In the genomic region with DNA sequence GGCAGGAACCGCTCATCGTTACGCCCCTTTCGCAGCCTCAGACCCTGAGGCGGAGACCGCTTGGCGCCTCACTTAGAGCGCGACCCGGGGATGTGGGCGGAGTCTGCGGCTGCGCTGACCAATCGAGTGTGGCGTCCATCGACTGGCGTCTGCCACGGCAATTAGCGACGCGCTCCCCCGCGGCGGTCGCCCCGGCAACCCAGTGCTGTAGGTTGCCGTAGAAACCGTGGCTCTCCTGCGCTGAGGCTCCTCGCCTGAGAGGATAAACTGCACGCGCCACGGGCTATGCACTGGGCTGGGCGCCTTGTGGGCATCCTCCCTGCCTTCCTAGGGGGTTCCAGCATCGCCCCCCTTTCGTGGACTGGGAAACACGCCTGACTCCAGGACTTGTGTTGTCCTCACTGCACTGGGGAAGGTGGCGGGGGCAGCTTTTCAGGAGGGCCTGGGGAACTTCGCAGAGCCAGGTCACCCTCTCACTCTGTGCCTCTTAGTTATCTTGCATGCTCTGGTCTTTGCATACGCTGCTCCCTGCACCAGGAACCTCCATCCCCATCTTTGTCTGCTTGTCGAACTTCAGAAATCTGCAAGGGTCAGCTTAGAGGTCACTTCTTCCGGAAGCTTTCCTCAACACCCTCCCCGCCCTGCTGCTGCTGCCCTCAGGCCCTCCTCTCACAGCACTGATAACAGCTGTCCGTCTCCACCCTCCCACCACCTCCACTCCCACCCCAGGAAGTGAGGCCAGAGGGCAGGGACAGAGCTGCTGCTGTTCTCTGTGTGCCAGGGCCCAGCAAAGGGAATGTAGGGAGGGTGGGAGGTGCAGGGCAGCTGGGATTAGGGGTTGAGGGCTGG, we compare ENCODE assay signal across 8 cellular contexts. TPM values are rescaled to one million over a fixed set of nuclear protein-coding genes. Genes with fewer than 3 reads are reported as not detected.
DNase-seq lines count a peak whose midpoint lies in the region; ATAC-seq and TF ChIP-seq lines count a peak whose summit lies in the region.

No MANE protein-coding gene starts in this region.

- H3K27me3 Mint-ChIP-seq in activated T-helper 1 cell treated with anti-CD3 and anti-CD28 coated beads, Interleukin-12 subunit alpha, Interleukin-12 subunit beta, Interleukin-2, Interleukin-4 antibody, amounts not matched to agents 30 ng/mL and 10 ng/mL and 1 ng/mL, durations not matched to agents 14 hours and 24 hours and 36 hours (ENCODE audit: insufficient read depth) = peaks cover 5% of the 10 kb centered on the region
- H3K27me3 Mint-ChIP-seq in naive B cell = peaks cover 0 to 13% (median 0%) of the 10 kb centered on the region in 3 donors

- peak; percentile 99 for DNase-seq in COLO829 (ENCODE audit: low spot score)
- peak; percentile 75 for DNase-seq in activated T-helper 1 cell treated with anti-CD3 and anti-CD28 coated beads, Interleukin-12 subunit alpha, Interleukin-12 subunit beta, Interleukin-2, Interleukin-4 antibody, amounts not matched to agents 30 ng/mL and 10 ng/mL and 1 ng/mL, durations not matched to agents 14 hours and 24 hours and 36 hours (ENCODE audit: low spot score)
- peak; percentile 89 for DNase-seq in fibroblast of gingiva (ENCODE audit: low read depth)
- peak; percentile 87 for DNase-seq in naive B cell
- DNase-seq in stimulated activated CD8-positive, alpha-beta memory T cell treated with anti-CD3 and anti-CD28 coated beads, Interleukin-7, amount 100 ng/mL, for 48 hours (ENCODE audit: extremely low read depth in 1 of 2, low read depth in 1 of 2) = peak; percentile 88 to 89

- intact Hi-C loops in activated T-helper 1 cell treated with anti-CD3 and anti-CD28 coated beads, Interleukin-12 subunit alpha, Interleukin-12 subunit beta, Interleukin-2, Interleukin-4 antibody, amounts not matched to agents 30 ng/mL and 10 ng/mL and 1 ng/mL, durations not matched to agents 14 hours and 24 hours and 36 hours (cut with micrococcal nuclease) = loop anchor here (1.0 kb wide), 3 partner anchors 12 to 32 kb away; a partner anchor contains a TSS

- peak; percentile 76 for ATAC-seq in GM21447 (IDR thresholded peaks at IDR 0.05; ENCODE audit: unreplicated experiment)
- peak; percentile 93 for ATAC-seq in naive B cell (ENCODE audit: low read depth in 2 of 2)

- peaks cover 15% of the 10 kb centered on the region for H3K4me1 Mint-ChIP-seq in activated T-helper 1 cell treated with anti-CD3 and anti-CD28 coated beads, Interleukin-12 subunit alpha, Interleukin-12 subunit beta, Interleukin-2, Interleukin-4 antibody, amounts not matched to agents 30 ng/mL and 10 ng/mL and 1 ng/mL, durations not matched to agents 14 hours and 24 hours and 36 hours (ENCODE audit: low read depth)
- peaks cover 16 to 31% (median 23%) of the 10 kb centered on the region in 3 donors for H3K4me1 Mint-ChIP-seq in naive B cell

- H3K4me3 Mint-ChIP-seq in activated T-helper 1 cell treated with anti-CD3 and anti-CD28 coated beads, Interleukin-12 subunit alpha, Interleukin-12 subunit beta, Interleukin-2, Interleukin-4 antibody, amounts not matched to agents 30 ng/mL and 10 ng/mL and 1 ng/mL, durations not matched to agents 14 hours and 24 hours and 36 hours = peak overlapping the region; percentile 67
- H3K4me3 Mint-ChIP-seq in naive B cell = peak overlapping the region; percentile 71 to 95 (median 91)

- H3K36me3 Mint-ChIP-seq in activated T-helper 1 cell treated with anti-CD3 and anti-CD28 coated beads, Interleukin-12 subunit alpha, Interleukin-12 subunit beta, Interleukin-2, Interleukin-4 antibody, amounts not matched to agents 30 ng/mL and 10 ng/mL and 1 ng/mL, durations not matched to agents 14 hours and 24 hours and 36 hours (ENCODE audit: low read depth) = no peaks in the 10 kb centered on the region
- no peaks in the 10 kb centered on the region for H3K36me3 Mint-ChIP-seq in naive B cell

- peak overlapping the region; percentile 63 for H3K27ac Mint-ChIP-seq in activated T-helper 1 cell treated with anti-CD3 and anti-CD28 coated beads, Interleukin-12 subunit alpha, Interleukin-12 subunit beta, Interleukin-2, Interleukin-4 antibody, amounts not matched to agents 30 ng/mL and 10 ng/mL and 1 ng/mL, durations not matched to agents 14 hours and 24 hours and 36 hours
- peak overlapping the region; percentile 91 to 99 (median 96) for H3K27ac Mint-ChIP-seq in naive B cell

- TF ChIP-seq RAD21 in Ishikawa (IDR thresholded peaks at IDR 0.05; ENCODE audit: low read depth) = no peak

- TF ChIP-seq EP300 in Ishikawa (IDR thresholded peaks at IDR 0.05; ENCODE audit: borderline replicate concordance) = no peak

- no peaks in the 10 kb centered on the region for H3K9me3 Mint-ChIP-seq in activated T-helper 1 cell treated with anti-CD3 and anti-CD28 coated beads, Interleukin-12 subunit alpha, Interleukin-12 subunit beta, Interleukin-2, Interleukin-4 antibody, amounts not matched to agents 30 ng/mL and 10 ng/mL and 1 ng/mL, durations not matched to agents 14 hours and 24 hours and 36 hours
- H3K9me3 Mint-ChIP-seq in naive B cell = peaks cover 0 to 1% (median 0%) of the 10 kb centered on the region in 7 donors

TF ChIP-seq in Ishikawa, 13 proteins besides CTCF, POLR2A, EP300 and RAD21:
- 0 out of 2 replicates have a peak, but pooled peaks have one; percentile 28 for TF ChIP-seq EGR1 (IDR thresholded peaks at IDR 0.05)
- no peak for TF ChIP-seq FOXM1 (IDR thresholded peaks at IDR 0.05; ENCODE audit: borderline replicate concordance, low read depth)

TF ChIP-seq in PFSK-1, 5 proteins besides CTCF, POLR2A, EP300 and RAD21:
- peak; percentile 67; the same call in 1 of the 2 replicates for TF ChIP-seq POLR2AphosphoS5 (IDR thresholded peaks at IDR 0.05; ENCODE audit: low read depth, low read length)
- TF ChIP-seq FOXP2 (optimal IDR thresholded peaks at IDR 0.05; ENCODE audit: borderline replicate concordance, extremely low read depth, extremely low read length, insufficient read depth) = peak; percentile 93
- TF ChIP-seq TAF1 (IDR thresholded peaks at IDR 0.05; ENCODE audit: borderline replicate concordance, insufficient read depth, low read length) = peak; percentile 66; the same call in 1 of the 2 replicates
- peak; percentile 66; the same call in 1 of the 2 replicates for TF ChIP-seq SIN3A (IDR thresholded peaks at IDR 0.05; ENCODE audit: borderline replicate concordance, insufficient read depth, low read length)
- TF ChIP-seq, protein P1, sequence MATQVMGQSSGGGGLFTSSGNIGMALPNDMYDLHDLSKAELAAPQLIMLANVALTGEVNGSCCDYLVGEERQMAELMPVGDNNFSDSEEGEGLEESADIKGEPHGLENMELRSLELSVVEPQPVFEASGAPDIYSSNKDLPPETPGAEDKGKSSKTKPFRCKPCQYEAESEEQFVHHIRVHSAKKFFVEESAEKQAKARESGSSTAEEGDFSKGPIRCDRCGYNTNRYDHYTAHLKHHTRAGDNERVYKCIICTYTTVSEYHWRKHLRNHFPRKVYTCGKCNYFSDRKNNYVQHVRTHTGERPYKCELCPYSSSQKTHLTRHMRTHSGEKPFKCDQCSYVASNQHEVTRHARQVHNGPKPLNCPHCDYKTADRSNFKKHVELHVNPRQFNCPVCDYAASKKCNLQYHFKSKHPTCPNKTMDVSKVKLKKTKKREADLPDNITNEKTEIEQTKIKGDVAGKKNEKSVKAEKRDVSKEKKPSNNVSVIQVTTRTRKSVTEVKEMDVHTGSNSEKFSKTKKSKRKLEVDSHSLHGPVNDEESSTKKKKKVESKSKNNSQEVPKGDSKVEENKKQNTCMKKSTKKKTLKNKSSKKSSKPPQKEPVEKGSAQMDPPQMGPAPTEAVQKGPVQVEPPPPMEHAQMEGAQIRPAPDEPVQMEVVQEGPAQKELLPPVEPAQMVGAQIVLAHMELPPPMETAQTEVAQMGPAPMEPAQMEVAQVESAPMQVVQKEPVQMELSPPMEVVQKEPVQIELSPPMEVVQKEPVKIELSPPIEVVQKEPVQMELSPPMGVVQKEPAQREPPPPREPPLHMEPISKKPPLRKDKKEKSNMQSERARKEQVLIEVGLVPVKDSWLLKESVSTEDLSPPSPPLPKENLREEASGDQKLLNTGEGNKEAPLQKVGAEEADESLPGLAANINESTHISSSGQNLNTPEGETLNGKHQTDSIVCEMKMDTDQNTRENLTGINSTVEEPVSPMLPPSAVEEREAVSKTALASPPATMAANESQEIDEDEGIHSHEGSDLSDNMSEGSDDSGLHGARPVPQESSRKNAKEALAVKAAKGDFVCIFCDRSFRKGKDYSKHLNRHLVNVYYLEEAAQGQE (IDR thresholded peaks at IDR 0.05; ENCODE audit: insufficient read depth in 1 of 2, low read depth in 2 of 2, low read length in 2 of 2) = no peak; a peak in 1 of 4 replicates

RNA-seq across cellular contexts. Expression of a gene that starts 0.5 kb away (rescaled TPM):
- 1.9 TPM for polyA plus RNA-seq in PFSK-1 (2012; ENCODE audit: insufficient read length, low read depth)
- total RNA-seq in activated T-helper 1 cell treated with anti-CD3 and anti-CD28 coated beads, Interleukin-12 subunit alpha, Interleukin-12 subunit beta, Interleukin-2, Interleukin-4 antibody, amounts not matched to agents 30 ng/mL and 10 ng/mL and 1 ng/mL, durations not matched to agents 14 hours and 24 hours and 36 hours = 0.18 and 0.22 TPM in 2 replicates
- under 1 TPM in 1 of 6 donors, not detected in 5; 0.44 TPM for polyA plus RNA-seq in naive B cell (ENCODE audit: low read depth in 6 of 6)

RNA-seq across cellular contexts. Expression of a gene that starts 12.5 kb away (rescaled TPM):
- polyA plus RNA-seq in PFSK-1 (2012; ENCODE audit: insufficient read length, low read depth) = 50.8 TPM
- 35.1 and 36.8 TPM in 2 replicates for total RNA-seq in activated T-helper 1 cell treated with anti-CD3 and anti-CD28 coated beads, Interleukin-12 subunit alpha, Interleukin-12 subunit beta, Interleukin-2, Interleukin-4 antibody, amounts not matched to agents 30 ng/mL and 10 ng/mL and 1 ng/mL, durations not matched to agents 14 hours and 24 hours and 36 hours
- 10 to 100 TPM; 36.6 to 43.6 (median 40.9) TPM for polyA plus RNA-seq in naive B cell (ENCODE audit: low read depth in 6 of 6)

RNA-seq across cellular contexts. Expression of a gene that starts 17.9 kb away (rescaled TPM):
- polyA plus RNA-seq in PFSK-1 (2012; ENCODE audit: insufficient read length, low read depth) = 0.31 TPM
- total RNA-seq in activated T-helper 1 cell treated with anti-CD3 and anti-CD28 coated beads, Interleukin-12 subunit alpha, Interleukin-12 subunit beta, Interleukin-2, Interleukin-4 antibody, amounts not matched to agents 30 ng/mL and 10 ng/mL and 1 ng/mL, durations not matched to agents 14 hours and 24 hours and 36 hours = not detected in 2 replicates
- not detected for polyA plus RNA-seq in naive B cell (ENCODE audit: low read depth in 6 of 6)

RNA-seq across cellular contexts. Expression of a gene that starts 31.3 kb away (rescaled TPM):
- not detected for polyA plus RNA-seq in PFSK-1 (2012; ENCODE audit: insufficient read length, low read depth)
- not detected in 2 replicates for total RNA-seq in activated T-helper 1 cell treated with anti-CD3 and anti-CD28 coated beads, Interleukin-12 subunit alpha, Interleukin-12 subunit beta, Interleukin-2, Interleukin-4 antibody, amounts not matched to agents 30 ng/mL and 10 ng/mL and 1 ng/mL, durations not matched to agents 14 hours and 24 hours and 36 hours
- polyA plus RNA-seq in naive B cell (ENCODE audit: low read depth in 6 of 6) = not detected

RNA-seq across cellular contexts. Expression of a gene that starts 32.3 kb away (rescaled TPM):
- 57.8 TPM for polyA plus RNA-seq in PFSK-1 (2012; ENCODE audit: insufficient read length, low read depth)
- 81.9 and 87.5 TPM in 2 replicates for total RNA-seq in activated T-helper 1 cell treated with anti-CD3 and anti-CD28 coated beads, Interleukin-12 subunit alpha, Interleukin-12 subunit beta, Interleukin-2, Interleukin-4 antibody, amounts not matched to agents 30 ng/mL and 10 ng/mL and 1 ng/mL, durations not matched to agents 14 hours and 24 hours and 36 hours
- polyA plus RNA-seq in naive B cell (ENCODE audit: low read depth in 6 of 6) = 10 to 100 TPM in 2 of 6 donors, 1 to 10 TPM in 4; 3.6 to 15.0 (median 9.3) TPM

Comparison
In these comparisons a context has a peak if more than half of its experiments do, and no peak if none do; other contexts are left out.
1. Peak in every context shown above with its lines: DNase-seq and ATAC-seq.